ENCODE assay signal across 7 cellular contexts in genomic region chr11:119889111-119889510, GRCh38.
"Had no signal": no experiment of that assay in that cellular context is flagged by ENCODE, and none has a peak within 500 bp of the region (broad histone marks: within the 10 kb centered on the region; RNA-seq: fewer than 3 reads in every experiment).

No MANE protein-coding gene starts in this region.

- H3K36me3 ChIP-seq: HAP-1 had no signal

- DNase-seq: GM23248, GOT3, H7, HFFc6 had no signal

- H3K4me3 ChIP-seq: GM23248, HAP-1 had no signal

- H3K27ac ChIP-seq: GM23248, HL-60 had no signal

- H2AFZ ChIP-seq: GM23248 had no signal

- H3K9ac ChIP-seq: GM23248 had no signal

- ATAC-seq: HepG2 had no signal

- H3K9me3 ChIP-seq: HAP-1 had no signal

- H3K4me1 ChIP-seq: HAP-1 had no signal
